ENCODE assay signal across 15 cellular contexts in the genomic region with DNA sequence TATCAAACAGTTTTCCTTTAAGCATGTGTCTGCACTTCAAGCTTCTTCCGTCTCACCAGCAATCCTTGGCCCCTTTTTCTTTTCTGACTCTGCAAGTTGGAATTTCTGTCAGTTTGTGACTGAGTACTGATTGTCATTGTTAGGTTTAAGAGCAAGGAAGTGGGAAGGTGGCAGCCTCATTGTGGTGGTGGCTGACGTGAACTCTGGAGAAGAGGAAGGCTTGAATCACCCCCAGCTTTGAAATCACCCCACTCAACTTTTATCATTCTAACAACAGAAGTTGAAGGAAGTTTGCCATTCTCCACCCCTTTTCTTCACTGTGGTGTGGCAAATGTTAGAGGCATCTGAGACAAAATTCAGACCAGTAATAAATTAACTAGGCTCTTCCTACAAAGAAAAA.
DNase-seq lines count a peak whose midpoint lies in the region; TF ChIP-seq lines count a peak whose summit lies in the region.
"Had no signal": no experiment of that assay in that cellular context is flagged by ENCODE, and none has a peak within 500 bp of the region (broad histone marks: within the 10 kb centered on the region; RNA-seq: fewer than 3 reads in every experiment).

No MANE protein-coding gene starts in this region.

- H4K8ac ChIP-seq in mesenchymal stem cell (ENCODE audit: low read length): no peak overlapping the region

- peak overlapping the region; percentile 73 for H3K27ac ChIP-seq in mesenchymal stem cell (ENCODE audit: low read length, poor library complexity, severe bottlenecking)
- H3K27ac ChIP-seq: KMS-11 had no signal

- H2AK5ac ChIP-seq in mesenchymal stem cell (ENCODE audit: low read length, severe bottlenecking): no peak overlapping the region

- H3K9ac ChIP-seq in mesenchymal stem cell (ENCODE audit: low read length): no peak overlapping the region
- H3K9ac ChIP-seq: KMS-11 had no signal

- H3K4me2 ChIP-seq in mesenchymal stem cell (ENCODE audit: low read length, poor library complexity, severe bottlenecking): peak overlapping the region; percentile 4
- H3K4me2 ChIP-seq: KMS-11 had no signal

- H3K4me3 ChIP-seq in AG10803 (ENCODE audit: low read length): no peak overlapping the region
- no peak overlapping the region for H3K4me3 ChIP-seq in Jurkat, Clone E6-1 (ENCODE audit: low read length)
- H3K4me3 ChIP-seq in cardiac fibroblast (replicated peaks in 1 of 2; ENCODE audit: low read depth in 2 of 2, low read length in 2 of 2): no peak overlapping the region
- no peak overlapping the region for H3K4me3 ChIP-seq in mesenchymal stem cell (ENCODE audit: insufficient read depth in 1 of 2, low read depth in 1 of 2, low read length in 2 of 2)

- no peaks in the 10 kb centered on the region for H3K9me3 ChIP-seq in mesenchymal stem cell (ENCODE audit: control insufficient read depth, low read length)

- no peak overlapping the region for H3K4ac ChIP-seq in mesenchymal stem cell (ENCODE audit: low read depth in 1 of 2, low read length in 2 of 2)

- 44% methylated on average over 1 of the region's 2 CpGs for WGBS in mesenchymal stem cell

- H4K91ac ChIP-seq in mesenchymal stem cell (ENCODE audit: low read length): no peak overlapping the region

- no peaks in the 10 kb centered on the region for H3K79me1 ChIP-seq in mesenchymal stem cell (replicated peaks; ENCODE audit: low read length, poor library complexity, severe bottlenecking)

- H3K18ac ChIP-seq in mesenchymal stem cell (ENCODE audit: low read depth in 1 of 2, low read length in 2 of 2): no peak overlapping the region

- no peak overlapping the region for H2AFZ ChIP-seq in mesenchymal stem cell (ENCODE audit: low read depth, low read length)

- DNase-seq in AG10803 (ENCODE audit: low read depth): peak; percentile 51
- DNase-seq in Jurkat, Clone E6-1 (ENCODE audit: low read depth, low spot score): peak; percentile 50
- peak; percentile 3 to 79 for DNase-seq in cardiac fibroblast (ENCODE audit: low read depth in 2 of 2)
- DNase-seq in mesenchymal stem cell: peak; percentile 10
- no peak for DNase-seq in SW 1271 (lab: John Stamatoyannopoulos, UW)
- DNase-seq in HPDE6-E6E7 (ENCODE audit: extremely low spot score): no peak
- no peak for DNase-seq in GM19238 (ENCODE audit: insufficient read length, low spot score)
- DNase-seq in stimulated activated naive CD4-positive, alpha-beta T cell (lab: John Stamatoyannopoulos, UW): no peak
- DNase-seq: activated CD4-positive, alpha-beta memory T cell treated with anti-CD3 and anti-CD28 coated beads, Interleukin-2, amount 10 ng/mL, durations not matched to agents 7 days and 5 days; activated naive CD4-positive, alpha-beta T cell; DND-41; left colon; NK-92 treated with Interleukin-12 subunit alpha and Interleukin-12 subunit beta, amount 100 ng/mL, for 24 hours; nucleus accumbens had no signal

- H3K23ac ChIP-seq in mesenchymal stem cell (ENCODE audit: low read length in 2 of 2): no peak overlapping the region

- TF ChIP-seq CTCF in AG10803 (conservative IDR thresholded peaks at IDR 0.05; ENCODE audit: low read length) (no peak), cardiac fibroblast (IDR thresholded peaks at IDR 0.05; ENCODE audit: low read depth, low read length) (no peak)

- no peak overlapping the region for H2BK120ac ChIP-seq in mesenchymal stem cell (ENCODE audit: low read depth, low read length)

- no peak overlapping the region for H3K14ac ChIP-seq in mesenchymal stem cell (ENCODE audit: low read length in 2 of 2)

- no peak overlapping the region for H2BK15ac ChIP-seq in mesenchymal stem cell (ENCODE audit: low read depth, poor library complexity, severe bottlenecking)

- H2BK12ac ChIP-seq in mesenchymal stem cell (ENCODE audit: low read length in 2 of 2): no peak overlapping the region

- no peak overlapping the region for H2BK5ac ChIP-seq in mesenchymal stem cell (ENCODE audit: low read depth, low read length, poor library complexity, severe bottlenecking)

- no peaks in the 10 kb centered on the region for H3K36me3 ChIP-seq in mesenchymal stem cell (ENCODE audit: control insufficient read depth in 1 of 2, insufficient read depth in 2 of 2, low read depth in 1 of 2, low read length in 2 of 2)

- H3K4me1 ChIP-seq in mesenchymal stem cell (ENCODE audit: control insufficient read depth, insufficient read depth, low read depth, low read length): no peaks in the 10 kb centered on the region

- H3K27me3 ChIP-seq in mesenchymal stem cell (ENCODE audit: control insufficient read depth in 1 of 2, insufficient read depth in 1 of 2, low read length in 2 of 2): no peaks in the 10 kb centered on the region

Comparison
In these comparisons a context has a peak if more than half of its experiments do, and no peak if none do; other contexts are left out.
1. DNase-seq: peak in AG10803 (single experiment), Jurkat, Clone E6-1 (single experiment), cardiac fibroblast (2 of 2) and mesenchymal stem cell (single experiment); none in SW 1271 (0 of 2), HPDE6-E6E7 (single experiment), GM19238 (single experiment) and stimulated activated naive CD4-positive, alpha-beta T cell (0 of 6).